14 cellular contexts compared by ENCODE assay signal in the genomic region with DNA sequence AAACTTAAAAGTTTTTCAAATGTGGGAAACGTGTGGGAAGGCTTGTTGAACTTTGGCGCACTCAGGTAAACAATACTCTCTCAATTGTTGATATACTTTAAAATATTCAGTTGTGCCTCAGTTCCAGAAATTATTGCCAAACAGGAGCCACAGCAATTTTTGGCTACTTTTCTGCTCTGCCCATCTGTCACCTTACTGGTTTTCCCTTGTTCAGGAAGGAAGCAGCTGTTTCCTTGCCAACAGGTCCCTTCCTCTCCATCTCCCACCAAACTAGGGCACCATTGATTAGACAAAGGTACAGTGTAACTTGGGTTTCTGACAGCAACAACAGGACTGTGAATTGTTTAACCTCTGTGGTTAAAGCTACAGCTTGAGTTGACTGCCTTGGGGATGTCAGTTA.
A peak's percentile ranks its signal among the peaks of the same experiment; 100 is the strongest.
DNase-seq lines count a peak whose midpoint lies in the region; ATAC-seq lines count a peak whose summit lies in the region.
"Had no signal": no experiment of that assay in that cellular context is flagged by ENCODE, and none has a peak within 500 bp of the region (broad histone marks: within the 10 kb centered on the region; RNA-seq: fewer than 3 reads in every experiment).

No MANE protein-coding gene starts in this region.

- no peak overlapping the region for H4K8ac ChIP-seq in mesendoderm (ENCODE audit: low read depth, low read length)

- H3K27me3 Mint-ChIP-seq in activated naive CD8-positive, alpha-beta T cell treated with anti-CD3 and anti-CD28 coated beads, Interleukin-2, amount 50 U/mL, for 24 hours = no peaks in the 10 kb centered on the region
- H3K27me3 Mint-ChIP-seq: naive B cell had no signal

- no peak overlapping the region for H3K27ac ChIP-seq in BLaER1 treated with 17β-estradiol and CSF1 and Interleukin-3, amounts not matched to agents 10 nM and 100 nM
- no peak overlapping the region for H3K27ac ChIP-seq in mesendoderm (ENCODE audit: low read depth, low read length)

- H3K4me3 ChIP-seq in BLaER1 treated with 17β-estradiol and CSF1 and Interleukin-3, amounts not matched to agents 10 nM and 100 nM = peak overlapping the region in 8 of 10 experiments; percentile 5 to 82 (median 28); a peak in 8 of 20 replicates
- no peak overlapping the region for H3K4me3 ChIP-seq in mesendoderm (ENCODE audit: low read length)

- H3K36me3 ChIP-seq in BLaER1 treated with 17β-estradiol and CSF1 and Interleukin-3, amounts not matched to agents 10 nM and 100 nM = peaks cover 0 to 9% (median 3%) of the 10 kb centered on the region in 11 experiments; a peak in 11 of 22 replicates
- no peaks in the 10 kb centered on the region for H3K36me3 ChIP-seq in mesendoderm (ENCODE audit: control insufficient read depth, insufficient read depth, low read length)

- H3K18ac ChIP-seq in mesendoderm (ENCODE audit: low read length) = no peak overlapping the region

- no peak overlapping the region for H2BK120ac ChIP-seq in mesendoderm (ENCODE audit: low read depth, low read length)

- in situ Hi-C loops in G401 (cut with HindIII; ENCODE audit: low sequenced_read_pairs) = no loop called here

- H3K4me1 ChIP-seq in BLaER1 treated with 17β-estradiol and CSF1 and Interleukin-3, amounts not matched to agents 10 nM and 100 nM = peaks cover 32 to 52% (median 43%) of the 10 kb centered on the region in 10 experiments
- no peaks in the 10 kb centered on the region for H3K4me1 ChIP-seq in mesendoderm (ENCODE audit: control insufficient read depth, low read depth, low read length)

- H2AK5ac ChIP-seq in mesendoderm (ENCODE audit: low read length) = no peak overlapping the region

- peaks cover 5 to 55% (median 31%) of the 10 kb centered on the region in 11 experiments; a peak in 18 of 22 replicates for H4K20me1 ChIP-seq in BLaER1 treated with 17β-estradiol and CSF1 and Interleukin-3, amounts not matched to agents 10 nM and 100 nM

- no peaks in the 10 kb centered on the region for H3K9me3 Mint-ChIP-seq in activated naive CD8-positive, alpha-beta T cell treated with anti-CD3 and anti-CD28 coated beads, Interleukin-2, amount 50 U/mL, for 24 hours
- H3K9me3 Mint-ChIP-seq: naive B cell had no signal

- peak overlapping the region; percentile 65 for H3K4me3 Mint-ChIP-seq in activated naive CD8-positive, alpha-beta T cell treated with anti-CD3 and anti-CD28 coated beads, Interleukin-2, amount 50 U/mL, for 24 hours

- H3K27ac Mint-ChIP-seq in activated naive CD8-positive, alpha-beta T cell treated with anti-CD3 and anti-CD28 coated beads, Interleukin-2, amount 50 U/mL, for 24 hours = no peak overlapping the region
- H3K27ac Mint-ChIP-seq: naive B cell had no signal

- H3K27me3 ChIP-seq in BLaER1 treated with 17β-estradiol and CSF1 and Interleukin-3, amounts not matched to agents 10 nM and 100 nM = no peaks in the 10 kb centered on the region
- no peaks in the 10 kb centered on the region for H3K27me3 ChIP-seq in mesendoderm (ENCODE audit: insufficient read depth, low read length, poor library complexity)

- peaks cover 3% of the 10 kb centered on the region for H3K36me3 Mint-ChIP-seq in activated naive CD8-positive, alpha-beta T cell treated with anti-CD3 and anti-CD28 coated beads, Interleukin-2, amount 50 U/mL, for 24 hours (ENCODE audit: low read depth)
- H3K36me3 Mint-ChIP-seq: naive B cell had no signal

- H3K56ac ChIP-seq in mesendoderm (ENCODE audit: low read length) = peak overlapping the region; percentile 5

- peaks cover 9% of the 10 kb centered on the region for H3K79me2 ChIP-seq in mesendoderm (ENCODE audit: control insufficient read depth, insufficient read depth, low read length)

- no peaks in the 10 kb centered on the region for H3K9me3 ChIP-seq in BLaER1 treated with 17β-estradiol and CSF1 and Interleukin-3, amounts not matched to agents 10 nM and 100 nM (replicated peaks in 1 of 11)

- H3K23ac ChIP-seq in mesendoderm (ENCODE audit: low read length) = no peak overlapping the region

- H3K4ac ChIP-seq in mesendoderm (ENCODE audit: low read depth, low read length) = no peak overlapping the region

- no peak for ATAC-seq in activated naive CD8-positive, alpha-beta T cell treated with anti-CD3 and anti-CD28 coated beads, Interleukin-2, amount 50 U/mL, for 24 hours

- H4K5ac ChIP-seq in mesendoderm (ENCODE audit: low read length) = no peak overlapping the region

- H3K79me1 ChIP-seq in mesendoderm (ENCODE audit: low read length) = peaks cover 11% of the 10 kb centered on the region

- H2BK15ac ChIP-seq in mesendoderm (replicated peaks; ENCODE audit: low read depth) = no peak overlapping the region

- no peak overlapping the region for H2BK5ac ChIP-seq in mesendoderm (ENCODE audit: low read length)

- WGBS in mesendoderm (ENCODE audit: extremely low coverage, insufficient coverage, low lambda C conversion rate) = no CpG with 5 or more reads among the region's 2 CpGs

- DNase-seq in G401 (ENCODE audit: low spot score) (peak; percentile 80), mesendoderm (no peak), NOMO-1 treated with DMSO at 0.1 percent for 48 hours (lab: John Stamatoyannopoulos, UW; ENCODE audit: unreplicated experiment) (no peak), globus pallidus (ENCODE audit: low spot score) (no peak)
- DNase-seq in activated naive CD8-positive, alpha-beta T cell treated with anti-CD3 and anti-CD28 coated beads, Interleukin-2, amount 50 U/mL, for 24 hours = no peak
- DNase-seq in activated effector memory CD4-positive, alpha-beta T cell treated with Interleukin-2 at 50 U/mL for 16 hours = no peak
- no peak for DNase-seq in stimulated activated naive CD4-positive, alpha-beta T cell treated with Interleukin-2 at 50 U/mL for 16 hours (lab: John Stamatoyannopoulos, UW)
- DNase-seq: activated CD4-positive, CD25-positive, alpha-beta regulatory T cell; activated naive CD4-positive, alpha-beta T cell treated with anti-CD3 and anti-CD28 coated beads, Interleukin-2, amount 50 U/mL, for 16 hours; effector memory CD4-positive, alpha-beta T cell; naive B cell; NCI-H2171; RPMI8226 had no signal

- H3K4me1 Mint-ChIP-seq in activated naive CD8-positive, alpha-beta T cell treated with anti-CD3 and anti-CD28 coated beads, Interleukin-2, amount 50 U/mL, for 24 hours = peaks cover 8% of the 10 kb centered on the region

- H3K9ac ChIP-seq in BLaER1 treated with 17β-estradiol and CSF1 and Interleukin-3, amounts not matched to agents 10 nM and 100 nM = peak overlapping the region in 5 of 11 experiments; percentile 4 to 91 (median 32); a peak in 8 of 22 replicates
- peak overlapping the region; percentile 17 for H3K9ac ChIP-seq in mesendoderm (ENCODE audit: low read length)

- H3K4me2 ChIP-seq in BLaER1 treated with 17β-estradiol and CSF1 and Interleukin-3, amounts not matched to agents 10 nM and 100 nM = peak overlapping the region; percentile 72 to 94 (median 87)
- no peak overlapping the region for H3K4me2 ChIP-seq in mesendoderm (ENCODE audit: low read length)
